8 cellular contexts compared by ENCODE assay signal in the genomic region with DNA sequence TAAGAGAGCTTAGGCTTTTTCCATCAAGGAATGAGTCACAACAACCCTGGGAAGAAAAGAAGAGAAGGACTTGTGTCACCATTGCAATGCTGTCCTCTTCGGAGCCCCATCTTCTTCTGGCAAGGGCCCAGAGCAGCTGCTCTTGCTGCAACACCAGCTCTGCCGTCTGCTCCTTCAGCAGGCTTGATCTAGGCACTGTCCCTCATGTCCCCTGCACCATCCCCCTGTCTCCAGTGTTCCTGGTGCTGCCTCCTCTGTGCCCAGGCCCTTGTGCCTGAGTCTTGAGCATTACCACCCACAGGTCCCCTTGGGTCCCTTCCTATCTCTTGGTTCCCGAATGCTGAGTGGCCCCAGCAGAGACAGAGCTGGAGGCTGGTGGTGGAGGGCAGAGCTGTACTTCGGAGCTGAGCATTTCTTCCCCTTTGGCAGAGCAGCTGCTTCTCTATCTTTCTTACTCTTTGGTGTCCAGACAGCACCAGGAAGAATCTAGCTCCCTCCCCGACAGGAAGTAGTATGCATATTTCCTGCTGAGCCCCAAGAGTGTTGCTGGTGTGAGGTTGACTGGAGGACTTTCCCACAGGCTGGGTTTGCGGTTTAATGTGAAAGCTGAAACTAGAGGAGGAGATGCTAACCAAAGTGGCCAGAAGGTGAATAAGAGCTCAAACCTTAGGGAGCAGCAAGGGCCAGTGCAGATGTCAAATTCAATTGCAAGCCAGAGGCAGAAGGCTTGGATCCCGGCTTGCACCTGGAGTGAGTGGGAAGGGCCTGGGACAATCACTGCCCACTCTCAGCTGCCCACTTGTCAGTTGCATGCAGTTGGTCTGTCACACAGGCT. TPM values are rescaled to one million over a fixed set of nuclear protein-coding genes. Genes with fewer than 3 reads are reported as not detected.
DNase-seq lines count a peak whose midpoint lies in the region; ATAC-seq and TF ChIP-seq lines count a peak whose summit lies in the region.

No MANE protein-coding gene starts in this region.

- in situ Hi-C loops in GM18951 (cut with MboI; ENCODE audit: low sequenced_read_pairs, unreplicated experiment) = loop anchor here (25.0 kb wide), 1 partner anchor 361 kb away; no protein-coding TSS in a partner anchor

- no peaks in the 10 kb centered on the region for H3K36me3 ChIP-seq in RWPE2 (ENCODE audit: low read depth)

- POLR2A ChIA-PET in AG04450 (lab: Yijun Ruan, JAX) = interaction anchor here (0.8 to 1.6 kb wide), 4 partner anchors 12 to 216 kb away, joined by 3 to 6 read pairs (median 4); a partner anchor contains a TSS

- H3K4me3 ChIP-seq in AG04450 (ENCODE audit: low read depth, low read length) (no peak overlapping the region), RWPE2 (ENCODE audit: severe bottlenecking) (no peak overlapping the region)

- peak; percentile 52 for TF ChIP-seq POLR2A in GM18951 (IDR thresholded peaks at IDR 0.05; ENCODE audit: extremely low read depth, insufficient read depth, insufficient read length)

- DNase-seq in AG04450 (ENCODE audit: low read depth, low spot score) = peak; percentile 72
- no peak for DNase-seq in RWPE2 (ENCODE audit: low spot score)
- peak; percentile 93 for DNase-seq in iris pigment epithelial cell (ENCODE audit: low read depth)
- DNase-seq in stimulated activated CD8-positive, alpha-beta memory T cell treated with anti-CD3 and anti-CD28 coated beads, Interleukin-2, amount 100 ng/mL, for 48 hours (ENCODE audit: low read depth in 2 of 2) = peak; percentile 54 to 58
- DNase-seq in COLO829 (ENCODE audit: low spot score) = no peak

- peaks cover 19% of the 10 kb centered on the region for H3K4me1 Mint-ChIP-seq in activated naive CD4-positive, alpha-beta T cell treated with anti-CD3 and anti-CD28 coated beads, Interleukin-2, amount 50 U/mL, for 24 hours

- H3K27me3 Mint-ChIP-seq in activated naive CD4-positive, alpha-beta T cell treated with anti-CD3 and anti-CD28 coated beads, Interleukin-2, amount 50 U/mL, for 24 hours = no peaks in the 10 kb centered on the region

- peaks cover 5% of the 10 kb centered on the region for H3K4me1 ChIP-seq in RWPE2 (ENCODE audit: insufficient read depth, poor library complexity, severe bottlenecking)

- H3K27ac ChIP-seq in AG04450 (ENCODE audit: low read depth, low read length) (peak overlapping the region; percentile 85), RWPE2 (ENCODE audit: poor library complexity, severe bottlenecking) (peak overlapping the region; percentile 21)

- H3K9me3 ChIP-seq in AG04450 (ENCODE audit: control insufficient read depth, insufficient read depth, low read length) = no peaks in the 10 kb centered on the region
- H3K9me3 ChIP-seq in RWPE2 (ENCODE audit: severe bottlenecking) = no peaks in the 10 kb centered on the region

- CTCF ChIA-PET in AG04450 (lab: Charles Lee) = interaction anchor here (0.9 to 1.2 kb wide), 2 partner anchors 11 to 95 kb away, joined by 3 to 4 read pairs; no protein-coding TSS in a partner anchor

- peak overlapping the region; percentile 78 for H3K27ac Mint-ChIP-seq in activated naive CD4-positive, alpha-beta T cell treated with anti-CD3 and anti-CD28 coated beads, Interleukin-2, amount 50 U/mL, for 24 hours

- H3K9me3 Mint-ChIP-seq in activated naive CD4-positive, alpha-beta T cell treated with anti-CD3 and anti-CD28 coated beads, Interleukin-2, amount 50 U/mL, for 24 hours = no peaks in the 10 kb centered on the region

- H3K36me3 Mint-ChIP-seq in activated naive CD4-positive, alpha-beta T cell treated with anti-CD3 and anti-CD28 coated beads, Interleukin-2, amount 50 U/mL, for 24 hours = no peaks in the 10 kb centered on the region

- TF ChIP-seq CTCF in AG04450 (IDR thresholded peaks at IDR 0.05; ENCODE audit: low read depth, low read length) (no peak), RWPE2 (IDR thresholded peaks at IDR 0.05; ENCODE audit: poor library complexity, severe bottlenecking) (no peak)

- ATAC-seq in HG03066 (IDR thresholded peaks at IDR 0.05; ENCODE audit: low read depth, unreplicated experiment) = peak; percentile 87
- peak; percentile 37 for ATAC-seq in RWPE2 (ENCODE audit: low read depth)

- peak overlapping the region; percentile 56 for H3K4me3 Mint-ChIP-seq in activated naive CD4-positive, alpha-beta T cell treated with anti-CD3 and anti-CD28 coated beads, Interleukin-2, amount 50 U/mL, for 24 hours

- H3K27me3 ChIP-seq in AG04450 (ENCODE audit: control insufficient read depth, insufficient read depth, low read length) = no peaks in the 10 kb centered on the region
- H3K27me3 ChIP-seq in RWPE2 (ENCODE audit: insufficient read depth, poor library complexity, severe bottlenecking) = no peaks in the 10 kb centered on the region

RNA-seq across cellular contexts. Expression of a gene that starts 27.8 kb away (rescaled TPM):
- polyA plus RNA-seq in AG04450 (2011; rRNA removed) = 27.2 and 44.8 TPM in 2 replicates
- polyA minus RNA-seq in AG04450 (2011; rRNA and poly(A)+ RNA removed) = 13.4 and 20.3 TPM in 2 replicates

Comparison
In these comparisons a context has a peak if more than half of its experiments do, and no peak if none do; other contexts are left out.
1. DNase-seq: peak in AG04450 (single experiment), iris pigment epithelial cell (single experiment) and stimulated activated CD8-positive, alpha-beta memory T cell treated with anti-CD3 and anti-CD28 coated beads, Interleukin-2, amount 100 ng/mL, for 48 hours (2 of 2); none in RWPE2 (single experiment) and COLO829 (single experiment).